8 cellular contexts compared by ENCODE assay signal in the genomic region with DNA sequence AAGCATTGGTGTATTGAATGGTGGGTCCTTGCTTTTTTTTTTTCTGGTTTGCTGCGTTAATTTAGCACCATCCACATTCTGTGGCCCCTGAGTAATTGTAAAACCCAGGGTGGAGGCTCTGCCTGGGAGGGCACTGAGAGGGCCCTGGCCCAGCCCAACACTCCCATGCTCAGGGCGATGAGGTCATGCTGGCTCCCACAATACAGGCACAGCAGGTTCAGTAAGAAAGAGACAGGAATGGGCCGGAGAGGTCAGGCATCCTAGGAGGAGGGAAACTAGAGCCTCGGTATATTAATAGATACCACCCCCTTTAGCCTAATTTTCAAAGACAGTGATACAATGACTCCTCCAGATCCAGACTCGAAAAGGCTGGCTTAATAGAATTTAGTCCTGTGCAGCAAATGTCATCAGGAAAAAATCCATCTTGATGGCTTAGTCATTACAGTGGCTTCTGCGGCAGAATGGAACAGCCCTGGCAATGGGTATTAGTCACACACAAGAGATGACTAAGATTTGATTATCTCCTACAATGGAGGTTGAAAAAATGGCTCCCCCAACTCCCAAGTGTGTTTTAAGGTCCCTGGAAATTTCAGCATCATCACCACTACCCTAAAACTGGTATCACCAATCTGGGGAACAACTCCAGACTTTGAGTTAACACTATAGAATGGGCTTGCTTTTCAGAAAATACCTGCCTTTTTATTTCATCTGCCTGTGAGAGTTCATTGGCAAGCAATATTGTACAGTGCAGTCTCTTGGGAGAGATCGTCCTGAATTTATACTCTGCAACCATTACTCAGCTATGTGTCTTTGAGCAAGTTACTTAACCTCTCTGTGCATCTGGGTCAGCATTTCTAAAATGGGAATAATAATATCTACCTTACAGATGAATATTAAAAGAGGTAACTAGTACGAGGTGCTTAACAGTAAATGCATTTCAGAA. TPM values are rescaled to one million over a fixed set of nuclear protein-coding genes. Genes with fewer than 3 reads are reported as not detected.
DNase-seq lines count a peak whose midpoint lies in the region; ATAC-seq and TF ChIP-seq lines count a peak whose summit lies in the region.

No MANE protein-coding gene starts in this region.

- CTCF ChIA-PET in BJ (lab: Yijun Ruan, JAX): interaction anchor here (1.2 kb wide), 1 partner anchor 61 kb away, joined by 6 read pairs; no protein-coding TSS in a partner anchor

- WGBS in sigmoid colon, 2 donors: 68 to 71% methylated on average over 8 of the region's 8 CpGs
- WGBS in testis, 2 donors: 66 to 71% methylated on average over 8 of the region's 8 CpGs

- H3K4me3 ChIP-seq in BJ (ENCODE audit: low read depth, low read length): no peak overlapping the region
- H3K4me3 ChIP-seq in fibroblast of the aortic adventitia (ENCODE audit: low read depth, low read length): no peak overlapping the region
- H3K4me3 ChIP-seq in sigmoid colon: no peak overlapping the region
- no peak overlapping the region for H3K4me3 ChIP-seq in testis
- no peak overlapping the region for H3K4me3 ChIP-seq in WERI-Rb-1 (ENCODE audit: low read depth, low read length)

- H3K27ac ChIP-seq in sigmoid colon: peak overlapping the region; percentile 36 to 75 (median 54)
- no peak overlapping the region for H3K27ac ChIP-seq in testis
- H3K27ac ChIP-seq in WERI-Rb-1: no peak overlapping the region

- no peak for TF ChIP-seq CTCF in BJ (IDR thresholded peaks at IDR 0.05; ENCODE audit: insufficient read depth, low read depth, low read length)
- no peak for TF ChIP-seq CTCF in fibroblast of the aortic adventitia (IDR thresholded peaks at IDR 0.05; ENCODE audit: insufficient read depth, low read length)
- TF ChIP-seq CTCF in sigmoid colon (IDR thresholded peaks at IDR 0.05): no peak
- no peak for TF ChIP-seq CTCF in testis (IDR thresholded peaks at IDR 0.05)
- no peak for TF ChIP-seq CTCF in WERI-Rb-1 (IDR thresholded peaks at IDR 0.05; ENCODE audit: low read depth, low read length)

- H3K27me3 ChIP-seq in BJ (ENCODE audit: control insufficient read depth, insufficient read depth, low read length): no peaks in the 10 kb centered on the region
- no peaks in the 10 kb centered on the region for H3K27me3 ChIP-seq in sigmoid colon
- no peaks in the 10 kb centered on the region for H3K27me3 ChIP-seq in testis
- no peaks in the 10 kb centered on the region for H3K27me3 ChIP-seq in WERI-Rb-1 (ENCODE audit: insufficient read depth, low read depth, severe bottlenecking)

- DNase-seq in BJ (ENCODE audit: low read depth) (peak; percentile 94), fibroblast of the aortic adventitia (ENCODE audit: low read depth) (peak; percentile 94), sigmoid colon (no peak), testis (no peak), WERI-Rb-1 (no peak)
- peak; percentile 47 to 62 for DNase-seq in activated CD4-positive, alpha-beta T cell treated with anti-CD3 and anti-CD28 coated beads, Interleukin-2, amount 50 U/mL, for 48 hours

- no peaks in the 10 kb centered on the region for H3K36me3 ChIP-seq in BJ (ENCODE audit: control insufficient read depth, insufficient read depth, low read length)
- H3K36me3 ChIP-seq in sigmoid colon: no peaks in the 10 kb centered on the region
- H3K36me3 ChIP-seq in testis (ENCODE audit: low read depth, missing control alignments): no peaks in the 10 kb centered on the region
- no peaks in the 10 kb centered on the region for H3K36me3 ChIP-seq in WERI-Rb-1

- peak; percentile 72 for ATAC-seq in HG02884 (IDR thresholded peaks at IDR 0.05; ENCODE audit: unreplicated experiment)
- ATAC-seq in GM18498 (IDR thresholded peaks at IDR 0.05; ENCODE audit: unreplicated experiment): no peak

- no peak for TF ChIP-seq EP300 in sigmoid colon (IDR thresholded peaks at IDR 0.05)

- H3K4me1 ChIP-seq in sigmoid colon (peaks cover 0 to 25% (median 16%) of the 10 kb centered on the region in 4 donors), testis (no peaks in the 10 kb centered on the region)

- POLR2A ChIA-PET in BJ (lab: Charles Lee): no interaction called here

- intact Hi-C loops in sigmoid colon (cut with DNase I) (loop anchor here (5.0 kb wide), 1 partner anchor 43 kb away; the partner anchor contains the start of gene LYST), testis (cut with DNase I; ENCODE audit: low total_unique reads) (no loop called here)

- TF ChIP-seq POLR2A in sigmoid colon (IDR thresholded peaks at IDR 0.05) (no peak), testis (IDR thresholded peaks at IDR 0.05) (no peak)

- H3K9me3 ChIP-seq in sigmoid colon (no peaks in the 10 kb centered on the region), testis (no peaks in the 10 kb centered on the region), WERI-Rb-1 (ENCODE audit: severe bottlenecking) (no peaks in the 10 kb centered on the region)

RNA-seq across cellular contexts. Expression of gene LYST, which starts 43.9 kb away (rescaled TPM):
- polyA plus RNA-seq in BJ (2011; rRNA removed) (7.2 and 9.5 TPM in 2 replicates), sigmoid colon (10 to 100 TPM in 1 of 3 donors, 1 to 10 TPM in 2; 6.6 to 12.9 (median 8.3) TPM), testis (ENCODE audit: insufficient read depth, low read depth, low replicate concordance) (22.9 TPM)
- 14.8 and 17.8 TPM in 2 replicates for polyA minus RNA-seq in BJ (2011; rRNA and poly(A)+ RNA removed)
- total RNA-seq in fibroblast of the aortic adventitia (ENCODE audit: low replicate concordance) (28.1 and 30.4 TPM in 2 replicates), sigmoid colon (10 to 100 TPM; 21.9 to 53.2 (median 33.5) TPM), testis (10 to 100 TPM; 60.9 to 69.1 TPM)

Comparison
In these comparisons a context has a peak if more than half of its experiments do, and no peak if none do; other contexts are left out.
1. DNase-seq: peak in BJ (single experiment), activated CD4-positive, alpha-beta T cell treated with anti-CD3 and anti-CD28 coated beads, Interleukin-2, amount 50 U/mL, for 48 hours (2 of 2) and fibroblast of the aortic adventitia (single experiment); none in sigmoid colon (single experiment), testis (single experiment) and WERI-Rb-1 (single experiment).
2. H3K27ac ChIP-seq: peak in sigmoid colon (4 of 4); none in testis (0 of 2) and WERI-Rb-1 (single experiment).